ENCODE assay signal across 8 cellular contexts in the genomic region with DNA sequence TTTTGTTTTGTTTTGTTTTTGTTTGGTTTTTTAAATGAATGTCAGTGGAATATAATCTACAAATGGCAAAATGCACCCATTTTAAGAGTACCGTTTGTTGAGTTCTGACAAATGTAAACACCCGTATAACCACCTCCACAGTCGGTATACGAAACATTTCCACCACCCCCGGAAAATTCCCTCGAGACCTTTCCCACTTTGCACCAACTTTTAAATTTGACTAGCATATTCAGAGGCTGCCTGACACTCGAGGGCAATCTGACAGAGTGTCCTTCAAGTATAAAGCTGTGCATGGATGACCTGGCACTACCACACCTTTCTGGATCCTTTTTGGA. TPM values are rescaled to one million over a fixed set of nuclear protein-coding genes. Genes with fewer than 3 reads are reported as not detected.
DNase-seq lines count a peak whose midpoint lies in the region; ATAC-seq and TF ChIP-seq lines count a peak whose summit lies in the region.

No MANE protein-coding gene starts in this region.

- no peak overlapping the region for H3K27ac ChIP-seq in IMR-90 (ENCODE audit: insufficient read depth, low read length)

- no peak overlapping the region for H3K9ac ChIP-seq in IMR-90 (ENCODE audit: low read depth, low read length)

- H3K14ac ChIP-seq in IMR-90 (replicated peaks; ENCODE audit: low read depth, low read length), result no peak overlapping the region

- no peak overlapping the region for H2AK9ac ChIP-seq in IMR-90 (replicated peaks; ENCODE audit: low read depth, low read length, poor library complexity)

- H3K23ac ChIP-seq in IMR-90 (ENCODE audit: low read depth, low read length), result no peak overlapping the region

- dilution Hi-C loops in IMR-90 (cut with HindIII; ENCODE audit: low sequenced_read_pairs, unreplicated experiment), result no loop called here

- in situ Hi-C loops in IMR-90 (cut with MboI; ENCODE audit: low sequenced_read_pairs), result no loop called here

- peak overlapping the region; percentile 78 for H3K4me3 Mint-ChIP-seq in MCF 10A (ENCODE audit: unreplicated experiment)
- H3K4me3 Mint-ChIP-seq in naive B cell, result peak overlapping the region; percentile 84 to 97 (median 89)

- no peak overlapping the region for H3K56ac ChIP-seq in IMR-90 (ENCODE audit: extremely low read depth, insufficient read depth, low read length)

- H2AK5ac ChIP-seq in IMR-90 (ENCODE audit: low read depth, low read length), result no peak overlapping the region

- H2BK120ac ChIP-seq in IMR-90 (ENCODE audit: low read depth, low read length), result no peak overlapping the region

- no peak overlapping the region for H2BK15ac ChIP-seq in IMR-90 (ENCODE audit: low read depth, low read length)

- peaks cover 5% of the 10 kb centered on the region; the same call in 1 of the 2 replicates for H3K27me3 ChIP-seq in IMR-90 (ENCODE audit: control insufficient read depth, insufficient read depth, low read length)

- H3K4me1 Mint-ChIP-seq in MCF 10A (ENCODE audit: insufficient read depth, unreplicated experiment) (peaks cover 24% of the 10 kb centered on the region), naive B cell (peaks cover 23 to 41% (median 23%) of the 10 kb centered on the region in 3 donors)

- TF ChIP-seq RAD21 in IMR-90 (IDR thresholded peaks at IDR 0.05; ENCODE audit: low read length), result no peak

- no peaks in the 10 kb centered on the region for H3K9me3 ChIP-seq in IMR-90 (ENCODE audit: control insufficient read depth, insufficient read depth, low read length)

- H3K4me1 ChIP-seq in IMR-90 (ENCODE audit: control insufficient read depth, insufficient read depth, low read length), result peaks cover 3% of the 10 kb centered on the region; the same call in 1 of the 2 replicates

- H2AFZ ChIP-seq in IMR-90 (replicated peaks; ENCODE audit: low read length, poor library complexity), result no peak overlapping the region

- 68% methylated on average over 6 of the region's 7 CpGs; no CpG with 5 or more reads in 1 of the 2 experiments for WGBS in IMR-90 (ENCODE audit: extremely low coverage in 2 of 2, insufficient read length in 1 of 2), 2 experiments

- ATAC-seq in IMR-90 (ENCODE audit: low read depth) (no peak), naive B cell (ENCODE audit: low read depth in 2 of 2) (no peak), HG02885 (IDR thresholded peaks at IDR 0.05; ENCODE audit: poor library complexity, unreplicated experiment) (no peak), HG03175 (IDR thresholded peaks at IDR 0.05; ENCODE audit: unreplicated experiment) (no peak), GM18868 (IDR thresholded peaks at IDR 0.05; ENCODE audit: unreplicated experiment) (no peak)

- POLR2A ChIA-PET in AG04449 (lab: Yijun Ruan, JAX) (no interaction called here), IMR-90 (lab: Charles Lee; ENCODE audit: unreplicated experiment) (no interaction called here), MCF 10A (lab: Yijun Ruan, JAX) (interaction anchor here (1.0 to 4.3 kb wide), 5 partner anchors 11 to 186 kb away, joined by 3 to 27 read pairs (median 3); no protein-coding TSS in a partner anchor)

- H3K79me1 ChIP-seq in IMR-90 (ENCODE audit: low read depth in 1 of 2, low read length in 2 of 2), result 0 out of 4 replicates have a peak, but pooled peaks cover 0 to 2% of the 10 kb centered on the region in 2 experiments

- no peaks in the 10 kb centered on the region for H3K9me1 ChIP-seq in IMR-90 (ENCODE audit: insufficient read depth, low read length)

- CTCF ChIA-PET in AG04449 (lab: Yijun Ruan, JAX), result interaction anchor here (0.6 to 9.7 kb wide), 8 partner anchors 9 to 201 kb away, joined by 3 to 164 read pairs (median 18); no protein-coding TSS in a partner anchor
- CTCF ChIA-PET in IMR-90 (lab: Yijun Ruan, JAX), result no interaction called here
- CTCF ChIA-PET in MCF 10A (lab: Yijun Ruan, JAX), result interaction anchor here (0.8 to 11.7 kb wide), 13 partner anchors 10 to 419 kb away, joined by 3 to 197 read pairs (median 7); no protein-coding TSS in a partner anchor

- H3K4ac ChIP-seq in IMR-90 (ENCODE audit: low read depth, low read length), result no peak overlapping the region

- DNase-seq in AG04449 (ENCODE audit: low read depth, low spot score) (no peak), IMR-90 (no peak), MCF 10A (ENCODE audit: unreplicated experiment) (no peak), naive B cell (no peak), AG08395 (ENCODE audit: low spot score) (no peak)

- intact Hi-C loops in IMR-90 (cut with micrococcal nuclease) (no loop called here), MCF 10A (cut with micrococcal nuclease) (loop anchor here (10.0 kb wide), 1 partner anchor 458 kb away; no protein-coding TSS in a partner anchor)

- H3K27me3 Mint-ChIP-seq in MCF 10A (ENCODE audit: insufficient read depth, unreplicated experiment) (no peaks in the 10 kb centered on the region), naive B cell (no peaks in the 10 kb centered on the region)

- H3K18ac ChIP-seq in IMR-90 (ENCODE audit: low read depth, low read length), result no peak overlapping the region

- H3K36me3 Mint-ChIP-seq in MCF 10A (ENCODE audit: insufficient read depth, unreplicated experiment) (no peaks in the 10 kb centered on the region), naive B cell (no peaks in the 10 kb centered on the region)

- no peak overlapping the region for H2BK20ac ChIP-seq in IMR-90 (ENCODE audit: low read depth, low read length)

- H3K9me3 Mint-ChIP-seq in MCF 10A (ENCODE audit: unreplicated experiment), result no peaks in the 10 kb centered on the region
- no peaks in the 10 kb centered on the region for H3K9me3 Mint-ChIP-seq in naive B cell

- H4K91ac ChIP-seq in IMR-90 (ENCODE audit: insufficient read depth, low read depth, low read length), result no peak overlapping the region

- no peak overlapping the region for H4K8ac ChIP-seq in IMR-90 (ENCODE audit: low read depth in 2 of 2, low read length in 2 of 2)

- H4K20me1 ChIP-seq in IMR-90 (ENCODE audit: insufficient read depth, low read length), result no peaks in the 10 kb centered on the region

- H2BK5ac ChIP-seq in IMR-90 (ENCODE audit: low read depth, low read length, poor library complexity, severe bottlenecking), result no peak overlapping the region

- H4K5ac ChIP-seq in IMR-90 (ENCODE audit: low read depth, low read length), result no peak overlapping the region

- TF ChIP-seq CTCF in AG04449 (IDR thresholded peaks at IDR 0.05; ENCODE audit: insufficient read depth, low read length, missing control alignments), result no peak
- no peak for TF ChIP-seq CTCF in IMR-90 (conservative IDR thresholded peaks at IDR 0.05; ENCODE audit: low read depth, low read length)
- no peak for TF ChIP-seq CTCF in MCF 10A (IDR thresholded peaks at IDR 0.05; ENCODE audit: unreplicated experiment)

- peak overlapping the region; percentile 65 for H3K4me2 ChIP-seq in IMR-90 (ENCODE audit: low read depth, low read length)

- H3K27ac Mint-ChIP-seq in MCF 10A (ENCODE audit: low read depth, unreplicated experiment), result no peak overlapping the region
- peak overlapping the region in 3 of 6 donors; percentile 59 to 91 (median 86) for H3K27ac Mint-ChIP-seq in naive B cell

- H3K4me3 ChIP-seq in AG04449 (ENCODE audit: low read depth, low read length) (peak overlapping the region; percentile 68; the same call in 1 of the 2 replicates), IMR-90 (ENCODE audit: insufficient read depth, low read depth, low read length) (peak overlapping the region; percentile 73; the same call in 1 of the 2 replicates)

- H3K36me3 ChIP-seq in IMR-90 (ENCODE audit: control insufficient read depth, insufficient read depth, low read length), result no peaks in the 10 kb centered on the region

- no peak for TF ChIP-seq POLR2A in IMR-90 (IDR thresholded peaks at IDR 0.05; ENCODE audit: low read depth, low read length)

- no TSS peak for BruUV-seq in IMR-90 (replicated peaks; lab: Mats Ljungman, UMichigan)
- no TSS peak for BruUV-seq in MCF 10A (replicated peaks; lab: Mats Ljungman, UMichigan)

TF ChIP-seq in IMR-90, 13 proteins besides CTCF, POLR2A, EP300 and RAD21:
- TF ChIP-seq, protein P1, sequence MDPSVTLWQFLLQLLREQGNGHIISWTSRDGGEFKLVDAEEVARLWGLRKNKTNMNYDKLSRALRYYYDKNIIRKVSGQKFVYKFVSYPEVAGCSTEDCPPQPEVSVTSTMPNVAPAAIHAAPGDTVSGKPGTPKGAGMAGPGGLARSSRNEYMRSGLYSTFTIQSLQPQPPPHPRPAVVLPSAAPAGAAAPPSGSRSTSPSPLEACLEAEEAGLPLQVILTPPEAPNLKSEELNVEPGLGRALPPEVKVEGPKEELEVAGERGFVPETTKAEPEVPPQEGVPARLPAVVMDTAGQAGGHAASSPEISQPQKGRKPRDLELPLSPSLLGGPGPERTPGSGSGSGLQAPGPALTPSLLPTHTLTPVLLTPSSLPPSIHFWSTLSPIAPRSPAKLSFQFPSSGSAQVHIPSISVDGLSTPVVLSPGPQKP (IDR thresholded peaks at IDR 0.05; ENCODE audit: borderline replicate concordance, low read depth, low read length), result no peak
- TF ChIP-seq BHLHE40 (IDR thresholded peaks at IDR 0.05; ENCODE audit: low read depth, low read length), result no peak
- TF ChIP-seq SMC3 (IDR thresholded peaks at IDR 0.05; ENCODE audit: low read depth, low read length), result no peak
- TF ChIP-seq FOS (IDR thresholded peaks at IDR 0.05; ENCODE audit: low read depth, low read length), result no peak

RNA-seq across cellular contexts. Expression of a gene that starts 0.6 kb away (rescaled TPM):
- total RNA-seq in IMR-90 (2012; rRNA removed) (2.3 and 2.5 TPM in 2 replicates), MCF 10A (2022) (10.6 and 13.1 TPM in 2 replicates)
- polyA plus RNA-seq in IMR-90 (2012; rRNA removed) (2.1 and 2.4 TPM in 2 replicates), naive B cell (ENCODE audit: low read depth in 6 of 6) (10 to 100 TPM; 30.1 to 43.7 (median 38.4) TPM)
- polyA plus RNA-seq in IMR-90 (2012; cell fraction: cytosol; rRNA removed), result 1.2 and 1.9 TPM in 2 replicates
- polyA plus RNA-seq in IMR-90 (2012; cell fraction: nucleus; rRNA removed; ENCODE audit: low replicate concordance), result 0.71 and 2.2 TPM in 2 replicates
